Comparison of ENCODE assay signal across 8 cellular contexts in the genomic region with DNA sequence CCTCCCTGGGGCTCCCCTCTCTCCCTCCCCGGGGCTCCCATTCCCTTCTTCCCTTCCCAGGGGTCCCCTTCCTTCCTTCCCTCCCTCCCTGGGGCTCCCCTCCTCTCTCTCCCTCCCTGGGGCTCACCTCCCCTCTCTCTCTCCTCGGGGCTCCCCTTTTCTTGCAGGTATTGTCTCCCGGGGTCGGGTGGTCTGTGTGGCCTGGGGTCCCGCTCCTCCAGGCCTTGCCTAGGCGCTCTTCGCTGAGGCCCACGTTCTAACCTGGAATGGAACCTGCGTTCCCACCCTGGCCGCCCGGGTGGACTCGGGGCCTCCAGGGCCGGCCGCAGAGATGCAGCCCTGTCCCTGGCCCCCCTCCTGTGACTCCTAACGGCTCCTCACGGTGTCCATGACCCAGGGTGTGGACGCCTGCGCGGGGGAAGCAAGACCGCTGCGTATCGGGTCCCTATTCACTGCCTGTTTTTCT. TPM values are rescaled to one million over a fixed set of nuclear protein-coding genes. Genes with fewer than 3 reads are reported as not detected.
DNase-seq lines count a peak whose midpoint lies in the region; ATAC-seq and TF ChIP-seq lines count a peak whose summit lies in the region.

No MANE protein-coding gene starts in this region.

- H3K4me3 ChIP-seq in SK-N-MC (peak overlapping the region; percentile 87), epithelial cell of esophagus (ENCODE audit: low read length) (peak overlapping the region; percentile 76)

- H3K27ac Mint-ChIP-seq in naive B cell: peak overlapping the region in 5 of 6 donors; percentile 32 to 96 (median 78)

- peak overlapping the region; percentile 80 for H3K9ac ChIP-seq in SK-N-MC (ENCODE audit: insufficient read length)

- H3K27ac ChIP-seq in SK-N-MC: no peak overlapping the region

- TF ChIP-seq CTCF in epithelial cell of esophagus (IDR thresholded peaks at IDR 0.05; ENCODE audit: insufficient read depth, low read depth, low read length, missing control alignments): no peak

- ATAC-seq in activated T-cell treated with anti-CD3 and anti-CD28 coated beads, Interleukin-2, amount 50 U/mL, for 4 hours: no peak
- ATAC-seq in naive B cell (ENCODE audit: low read depth in 2 of 2) (no peak), GM19328 (IDR thresholded peaks at IDR 0.05; ENCODE audit: unreplicated experiment) (no peak)

- H3K27me3 Mint-ChIP-seq in activated T-cell treated with anti-CD3 and anti-CD28 coated beads, Interleukin-2, amount 50 U/mL, for 4 hours (ENCODE audit: low read depth): no peaks in the 10 kb centered on the region
- no peaks in the 10 kb centered on the region for H3K27me3 Mint-ChIP-seq in naive B cell

- no peak for DNase-seq in activated T-cell treated with anti-CD3 and anti-CD28 coated beads, Interleukin-2, amount 50 U/mL, for 4 hours
- no peak for DNase-seq in activated T-cell treated with anti-CD3 and anti-CD28 coated beads for 4 hours
- no peak for DNase-seq in SK-N-MC (ENCODE audit: low read depth, low spot score)
- peak; percentile 27 for DNase-seq in epithelial cell of esophagus (ENCODE audit: low read depth)
- peak; percentile 4 for DNase-seq in naive B cell
- DNase-seq in mesenteric fat pad (ENCODE audit: low spot score): no peak
- no peak for DNase-seq in iPS-NIHi7 (ENCODE audit: extremely low spot score)

- H3K36me3 Mint-ChIP-seq in activated T-cell treated with anti-CD3 and anti-CD28 coated beads, Interleukin-2, amount 50 U/mL, for 4 hours (ENCODE audit: insufficient read depth): peaks cover 11% of the 10 kb centered on the region
- H3K36me3 Mint-ChIP-seq in naive B cell: peaks cover 0 to 12% of the 10 kb centered on the region in 2 donors

- H3K9me3 Mint-ChIP-seq in activated T-cell treated with anti-CD3 and anti-CD28 coated beads, Interleukin-2, amount 50 U/mL, for 4 hours: no peaks in the 10 kb centered on the region
- H3K9me3 Mint-ChIP-seq in naive B cell: no peaks in the 10 kb centered on the region

- H3K4me1 Mint-ChIP-seq in activated T-cell treated with anti-CD3 and anti-CD28 coated beads, Interleukin-2, amount 50 U/mL, for 4 hours (ENCODE audit: low read depth): peaks cover 65% of the 10 kb centered on the region
- peaks cover 30 to 52% (median 51%) of the 10 kb centered on the region in 3 donors for H3K4me1 Mint-ChIP-seq in naive B cell

- H3K36me3 ChIP-seq in SK-N-MC (ENCODE audit: insufficient read depth, low read length): peaks cover 11% of the 10 kb centered on the region

- H3K9me3 ChIP-seq in SK-N-MC (ENCODE audit: low read depth, low read length): no peaks in the 10 kb centered on the region

- H3K4me3 Mint-ChIP-seq in activated T-cell treated with anti-CD3 and anti-CD28 coated beads, Interleukin-2, amount 50 U/mL, for 4 hours: peak overlapping the region; percentile 78
- peak overlapping the region; percentile 77 to 93 (median 86) for H3K4me3 Mint-ChIP-seq in naive B cell

RNA-seq across cellular contexts. Expression of gene DCUN1D2, which starts 0.9 kb away (rescaled TPM):
- total RNA-seq in activated T-cell treated with anti-CD3 and anti-CD28 coated beads, Interleukin-2, amount 50 U/mL, for 4 hours: 10 to 100 TPM; 11.1 to 13.7 (median 12.4) TPM
- 10 to 100 TPM in 1 of 6 donors, 1 to 10 TPM in 5; 4.9 to 22.3 (median 7.1) TPM for polyA plus RNA-seq in naive B cell (ENCODE audit: low read depth in 6 of 6)
- 21.7 TPM for total RNA-seq in mesenteric fat pad

RNA-seq across cellular contexts. Expression of gene ADPRHL1, which starts 38.2 kb away (rescaled TPM):
- under 1 TPM; 0.54 to 0.81 (median 0.79) TPM for total RNA-seq in activated T-cell treated with anti-CD3 and anti-CD28 coated beads, Interleukin-2, amount 50 U/mL, for 4 hours
- polyA plus RNA-seq in naive B cell (ENCODE audit: low read depth in 6 of 6): under 1 TPM in 2 of 6 donors, not detected in 4; 0.54 to 0.75 TPM
- 2.1 TPM for total RNA-seq in mesenteric fat pad

Comparison
In these comparisons a context has a peak if more than half of its experiments do, and no peak if none do; other contexts are left out.
1. DNase-seq: peak in epithelial cell of esophagus (single experiment) and naive B cell (single experiment); none in activated T-cell treated with anti-CD3 and anti-CD28 coated beads, Interleukin-2, amount 50 U/mL, for 4 hours (single experiment), activated T-cell treated with anti-CD3 and anti-CD28 coated beads for 4 hours (single experiment), SK-N-MC (single experiment), mesenteric fat pad (single experiment) and iPS-NIHi7 (single experiment).